9 cellular contexts compared by ENCODE assay signal in genomic region chr9:2465921-2466460, GRCh38.
DNase-seq lines count a peak whose midpoint lies in the region; ATAC-seq and TF ChIP-seq lines count a peak whose summit lies in the region.
"Had no signal": no experiment of that assay in that cellular context is flagged by ENCODE, and none has a peak within 500 bp of the region (broad histone marks: within the 10 kb centered on the region; RNA-seq: fewer than 3 reads in every experiment).

No MANE protein-coding gene starts in this region.

- H3K27ac Mint-ChIP-seq in stimulated activated naive CD8-positive, alpha-beta T cell treated with anti-CD3 and anti-CD28 coated beads, Interleukin-15, amount 100 ng/mL, for 72 hours, result no peak overlapping the region
- H3K27ac Mint-ChIP-seq: dendritic cell treated with granulocyte-macrophage colony-stimulating factor and Interleukin-4, amounts not matched to agents 40 ng/mL and 50 ng/mL, for 4 days had no signal

- peak overlapping the region; percentile 86 for H3K27ac ChIP-seq in VCaP

- H3K9me3 Mint-ChIP-seq in stimulated activated naive CD8-positive, alpha-beta T cell treated with anti-CD3 and anti-CD28 coated beads, Interleukin-15, amount 100 ng/mL, for 72 hours, result peaks cover 4 to 17% of the 10 kb centered on the region in 2 donors

- no peak for DNase-seq in stimulated activated naive CD8-positive, alpha-beta T cell treated with anti-CD3 and anti-CD28 coated beads, Interleukin-15, amount 100 ng/mL, for 72 hours
- no peak for DNase-seq in activated gamma-delta T cell (lab: John Stamatoyannopoulos, UW)
- no peak for DNase-seq in globus pallidus (ENCODE audit: low spot score)
- no peak for DNase-seq in cerebellum (ENCODE audit: low spot score)

- peaks cover 36% of the 10 kb centered on the region for H3K27me3 Mint-ChIP-seq in stimulated activated naive CD8-positive, alpha-beta T cell treated with anti-CD3 and anti-CD28 coated beads, Interleukin-15, amount 100 ng/mL, for 72 hours
- H3K27me3 Mint-ChIP-seq: dendritic cell treated with granulocyte-macrophage colony-stimulating factor and Interleukin-4, amounts not matched to agents 40 ng/mL and 50 ng/mL, for 4 days had no signal

- no peak overlapping the region for H3K4me3 Mint-ChIP-seq in stimulated activated naive CD8-positive, alpha-beta T cell treated with anti-CD3 and anti-CD28 coated beads, Interleukin-15, amount 100 ng/mL, for 72 hours
- H3K4me3 Mint-ChIP-seq: dendritic cell treated with granulocyte-macrophage colony-stimulating factor and Interleukin-4, amounts not matched to agents 40 ng/mL and 50 ng/mL, for 4 days had no signal

- TF ChIP-seq CTCF in VCaP (conservative IDR thresholded peaks at IDR 0.05), result no peak

- ATAC-seq in GM18499 (IDR thresholded peaks at IDR 0.05; ENCODE audit: insufficient read depth, unreplicated experiment), result peak; percentile 97
- ATAC-seq in GM21447 (IDR thresholded peaks at IDR 0.05; ENCODE audit: unreplicated experiment), result peak; percentile 99
- peak; percentile 99 for ATAC-seq in HG03520 (IDR thresholded peaks at IDR 0.05; ENCODE audit: unreplicated experiment)
- peak; percentile 96 for ATAC-seq in stimulated activated naive CD8-positive, alpha-beta T cell treated with anti-CD3 and anti-CD28 coated beads, Interleukin-15, amount 100 ng/mL, for 72 hours

- peaks cover 6% of the 10 kb centered on the region for H3K4me1 Mint-ChIP-seq in stimulated activated naive CD8-positive, alpha-beta T cell treated with anti-CD3 and anti-CD28 coated beads, Interleukin-15, amount 100 ng/mL, for 72 hours
